11 cellular contexts compared by ENCODE assay signal in the genomic region with DNA sequence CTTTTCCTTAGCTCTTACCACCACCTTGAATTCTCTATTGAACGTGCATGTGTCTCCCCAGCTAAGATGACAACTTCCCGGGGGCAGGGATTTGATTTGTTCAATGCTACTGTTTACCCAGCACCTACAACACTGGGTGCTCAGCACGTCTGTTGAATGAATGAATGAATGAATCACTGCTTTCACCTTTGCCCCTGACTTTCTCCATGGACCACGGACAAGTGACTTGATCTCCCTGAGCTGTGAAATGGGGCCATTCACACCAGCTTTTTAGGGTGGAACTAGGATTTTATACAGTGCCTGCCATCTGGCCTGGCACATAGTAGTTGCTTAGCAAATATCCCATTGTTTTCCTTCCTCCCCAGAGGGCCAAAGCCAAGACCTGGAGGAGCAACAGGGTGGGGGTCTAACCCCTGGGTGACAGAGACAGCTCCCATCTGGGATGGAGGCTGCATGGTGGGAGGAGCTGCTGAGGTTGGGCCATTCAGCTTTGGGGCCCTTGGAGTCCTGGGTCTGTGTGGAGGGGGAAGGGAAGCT. TPM values are rescaled to one million over a fixed set of nuclear protein-coding genes. Genes with fewer than 3 reads are reported as not detected.
A peak's percentile ranks its signal among the peaks of the same experiment; 100 is the strongest.
DNase-seq lines count a peak whose midpoint lies in the region; ATAC-seq and TF ChIP-seq lines count a peak whose summit lies in the region.
"Had no signal": no experiment of that assay in that cellular context is flagged by ENCODE, and none has a peak within 500 bp of the region (broad histone marks: within the 10 kb centered on the region; RNA-seq: fewer than 3 reads in every experiment).

No MANE protein-coding gene starts in this region.

- H3K36me3 Mint-ChIP-seq in Caco-2 (ENCODE audit: insufficient read depth, unreplicated experiment): no peaks in the 10 kb centered on the region
- peaks cover 70% of the 10 kb centered on the region for H3K36me3 Mint-ChIP-seq in activated CD4-positive, alpha-beta memory T cell treated with anti-CD3 and anti-CD28 coated beads, Interleukin-2, amount 10 ng/mL, durations not matched to agents 7 days and 5 days (ENCODE audit: low read depth)

- H3K27me3 ChIP-seq in Caco-2 (replicated peaks; ENCODE audit: control insufficient read depth, insufficient read depth, low read length) (no peaks in the 10 kb centered on the region), right atrium auricular region (no peaks in the 10 kb centered on the region), spleen (replicated peaks in 1 of 7) (no peaks in the 10 kb centered on the region)

- no peaks in the 10 kb centered on the region for H3K4me1 ChIP-seq in Caco-2
- peaks cover 0 to 97% of the 10 kb centered on the region in 2 donors for H3K4me1 ChIP-seq in right atrium auricular region
- peaks cover 64 to 100% (median 98%) of the 10 kb centered on the region in 6 donors for H3K4me1 ChIP-seq in spleen

- H3K27ac ChIP-seq in right atrium auricular region (peak overlapping the region; percentile 59 to 72), spleen (peak overlapping the region in 7 of 8 donors; percentile 91 to 99 (median 98))
- H3K27ac ChIP-seq: epithelial cell of prostate had no signal

- H3K9me3 ChIP-seq in Caco-2: no peaks in the 10 kb centered on the region
- H3K9me3 ChIP-seq in right atrium auricular region: no peaks in the 10 kb centered on the region
- H3K9me3 ChIP-seq in spleen: no peaks in the 10 kb centered on the region

- H3K27me3 Mint-ChIP-seq in Caco-2 (ENCODE audit: insufficient read depth, unreplicated experiment): no peaks in the 10 kb centered on the region
- no peaks in the 10 kb centered on the region for H3K27me3 Mint-ChIP-seq in activated CD4-positive, alpha-beta memory T cell treated with anti-CD3 and anti-CD28 coated beads, Interleukin-2, amount 10 ng/mL, durations not matched to agents 7 days and 5 days

- POLR2A ChIA-PET in Caco-2 (lab: Charles Lee): no interaction called here
- POLR2A ChIA-PET in activated CD4-positive, alpha-beta memory T cell treated with anti-CD3 and anti-CD28 coated beads, Interleukin-2, amount 10 ng/mL, durations not matched to agents 7 days and 5 days (lab: Charles Lee): interaction anchor here (0.9 to 27.5 kb wide), 9 partner anchors 9 to 95 kb away, joined by 3 to 918 read pairs (median 4); a partner anchor contains a TSS

- H3K4me3 Mint-ChIP-seq in Caco-2 (ENCODE audit: unreplicated experiment): no peak overlapping the region
- no peak overlapping the region for H3K4me3 Mint-ChIP-seq in activated CD4-positive, alpha-beta memory T cell treated with anti-CD3 and anti-CD28 coated beads, Interleukin-2, amount 10 ng/mL, durations not matched to agents 7 days and 5 days

- no peak for ATAC-seq in HG02588 (IDR thresholded peaks at IDR 0.05; ENCODE audit: unreplicated experiment)
- no peak for ATAC-seq in HG02870 (IDR thresholded peaks at IDR 0.05; ENCODE audit: unreplicated experiment)
- ATAC-seq: SK-N-SH treated with all-trans-retinoic acid at 6 μM for 48 hours had no signal

- H3K27ac Mint-ChIP-seq in Caco-2 (ENCODE audit: unreplicated experiment): peak overlapping the region; percentile 45
- peak overlapping the region; percentile 4 for H3K27ac Mint-ChIP-seq in activated CD4-positive, alpha-beta memory T cell treated with anti-CD3 and anti-CD28 coated beads, Interleukin-2, amount 10 ng/mL, durations not matched to agents 7 days and 5 days

- no peaks in the 10 kb centered on the region for H3K9me3 Mint-ChIP-seq in Caco-2 (ENCODE audit: unreplicated experiment)
- H3K9me3 Mint-ChIP-seq in activated CD4-positive, alpha-beta memory T cell treated with anti-CD3 and anti-CD28 coated beads, Interleukin-2, amount 10 ng/mL, durations not matched to agents 7 days and 5 days: no peaks in the 10 kb centered on the region

- DNase-seq in Caco-2 (no peak), right atrium auricular region (ENCODE audit: low spot score) (no peak), spleen (no peak), KBM-7 (no peak)
- no peak for DNase-seq in activated CD4-positive, alpha-beta memory T cell treated with anti-CD3 and anti-CD28 coated beads, Interleukin-2, amount 10 ng/mL, durations not matched to agents 7 days and 5 days
- DNase-seq: activated CD4-positive, alpha-beta T cell treated with anti-CD3 and anti-CD28 coated beads for 4 hours had no signal

- CTCF ChIA-PET in Caco-2 (lab: Charles Lee): no interaction called here
- CTCF ChIA-PET in activated CD4-positive, alpha-beta memory T cell treated with anti-CD3 and anti-CD28 coated beads, Interleukin-2, amount 10 ng/mL, durations not matched to agents 7 days and 5 days (lab: Charles Lee): interaction anchor here (0.8 to 7.0 kb wide), 4 partner anchors 21 to 202 kb away, joined by 3 to 37 read pairs (median 3); a partner anchor contains a TSS

- 66 to 77% (median 75%) methylated on average over 4 of the region's 4 CpGs for WGBS in spleen, 5 donors

- intact Hi-C loops in Caco-2 (cut with micrococcal nuclease; ENCODE audit: unreplicated experiment): no loop called here
- intact Hi-C loops in spleen (cut with DNase I; ENCODE audit: low total_unique reads): no loop called here

- no TSS peak for BruUV-seq in Caco-2 (replicated peaks; lab: Mats Ljungman, UMichigan)

- in situ Hi-C loops in KBM-7 (cut with MboI; ENCODE audit: low pct_unique_long_range_greater_than_20kb, low sequenced_read_pairs): no loop called here

- H3K4me3 ChIP-seq in Caco-2 (ENCODE audit: low read depth, low read length) (no peak overlapping the region), right atrium auricular region (no peak overlapping the region), spleen (peak overlapping the region in 1 of 8 donors; percentile 52)

- H3K4me1 Mint-ChIP-seq in Caco-2 (ENCODE audit: low read depth, unreplicated experiment): peaks cover 7% of the 10 kb centered on the region
- peaks cover 68% of the 10 kb centered on the region for H3K4me1 Mint-ChIP-seq in activated CD4-positive, alpha-beta memory T cell treated with anti-CD3 and anti-CD28 coated beads, Interleukin-2, amount 10 ng/mL, durations not matched to agents 7 days and 5 days

- H3K36me3 ChIP-seq in Caco-2 (ENCODE audit: control insufficient read depth, insufficient read depth, low read length) (no peaks in the 10 kb centered on the region), right atrium auricular region (no peaks in the 10 kb centered on the region), spleen (peaks cover 0 to 81% (median 0%) of the 10 kb centered on the region in 6 donors)

- TF ChIP-seq POLR2A in spleen (IDR thresholded peaks at IDR 0.05): no peak

- TF ChIP-seq CTCF in Caco-2 (IDR thresholded peaks at IDR 0.05; ENCODE audit: insufficient read depth in 1 of 2, low read depth in 1 of 2, low read length in 1 of 2, severe bottlenecking in 1 of 2, unreplicated experiment in 1 of 2): no peak
- TF ChIP-seq CTCF in right atrium auricular region (IDR thresholded peaks at IDR 0.05): no peak
- no peak for TF ChIP-seq CTCF in spleen (IDR thresholded peaks at IDR 0.05 in 8 of 11, conservative IDR thresholded peaks at IDR 0.05 in 3 of 11)

RNA-seq across cellular contexts. Expression of a gene that starts 15.7 kb away (rescaled TPM):
- total RNA-seq in Caco-2 (2022): 2.6 and 3.5 TPM in 2 replicates
- total RNA-seq in activated CD4-positive, alpha-beta memory T cell treated with anti-CD3 and anti-CD28 coated beads, Interleukin-2, amount 10 ng/mL, durations not matched to agents 7 days and 5 days: 100 to 1,000 TPM; 434 to 447 TPM
- total RNA-seq in right atrium auricular region: 10 to 100 TPM; 17.0 to 25.6 TPM
- 100 to 1,000 TPM; 142 to 233 (median 183) TPM for total RNA-seq in spleen
- 10 to 100 TPM; 28.5 to 63.2 (median 36.8) TPM for polyA plus RNA-seq in spleen
- polyA plus RNA-seq: neural cell had no signal

RNA-seq across cellular contexts. Expression of a gene that starts 47.4 kb away (rescaled TPM):
- total RNA-seq in Caco-2 (2022) (22.7 and 25.6 TPM in 2 replicates), right atrium auricular region (10 to 100 TPM; 48.1 to 65.2 TPM), spleen (100 to 1,000 TPM in 1 of 7 donors, 10 to 100 TPM in 6; 70.3 to 108 (median 93.7) TPM)
- total RNA-seq in activated CD4-positive, alpha-beta memory T cell treated with anti-CD3 and anti-CD28 coated beads, Interleukin-2, amount 10 ng/mL, durations not matched to agents 7 days and 5 days: 10 to 100 TPM; 28.1 to 31.4 TPM
- polyA plus RNA-seq in spleen: 10 to 100 TPM; 10.1 to 15.3 (median 10.5) TPM

Comparison
In these comparisons a context has a peak if more than half of its experiments do, and no peak if none do; other contexts are left out.
1. RNA of a gene that starts 15.7 kb away (total RNA-seq): 434 to 447 TPM in activated CD4-positive, alpha-beta memory T cell treated with anti-CD3 and anti-CD28 coated beads, Interleukin-2, amount 10 ng/mL, durations not matched to agents 7 days and 5 days and 142 to 233 TPM in spleen; 17.0 to 25.6 TPM in right atrium auricular region and 2.6 to 3.5 TPM in Caco-2; every median in the first group is over 4 times any median in the second.